8 cellular contexts compared by ENCODE assay signal in the genomic region with DNA sequence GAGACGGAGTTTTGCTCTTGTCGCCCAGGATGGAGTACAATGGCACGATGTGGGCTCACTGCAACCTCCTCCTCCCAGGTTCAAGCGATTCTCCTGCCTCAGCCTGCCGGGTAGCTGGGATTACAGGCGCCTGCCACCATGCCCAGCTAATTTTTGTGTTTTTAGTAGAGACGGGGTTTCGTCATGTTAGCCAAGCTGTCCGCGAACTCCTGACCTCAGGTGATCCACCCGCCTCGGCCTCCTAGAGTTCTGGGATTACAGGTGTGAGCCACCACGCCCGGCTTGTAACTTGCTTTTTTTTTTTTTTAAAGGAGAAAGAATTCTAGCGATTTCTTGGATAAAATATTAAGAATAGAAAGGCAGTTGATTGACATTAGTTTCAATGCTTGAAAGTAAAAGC. TPM values are rescaled to one million over a fixed set of nuclear protein-coding genes. Genes with fewer than 3 reads are reported as not detected.
A peak's percentile ranks its signal among the peaks of the same experiment; 100 is the strongest.
DNase-seq lines count a peak whose midpoint lies in the region; ATAC-seq and TF ChIP-seq lines count a peak whose summit lies in the region.
"Not testable (repeated sequence)": the region's sequence is repeated elsewhere in the genome, so short reads cannot be mapped to it uniquely, and the experiment has no call there.

No MANE protein-coding gene starts in this region.

- peaks cover 28% of the 10 kb centered on the region for H3K79me2 ChIP-seq in ACC112 (ENCODE audit: control insufficient read depth, insufficient read depth, low read length, unreplicated experiment)

- H3K4me3 ChIP-seq in ACC112 (ENCODE audit: low read depth, low read length) (peak overlapping the region; percentile 91), H7 (ENCODE audit: insufficient read depth, low read depth, low read length) (peak overlapping the region; percentile 64; the same call in 1 of the 2 replicates), Panc1 (ENCODE audit: low read depth in 2 of 2, low read length in 2 of 2) (peak overlapping the region; percentile 78 to 98), dorsolateral prefrontal cortex (peak overlapping the region in 39 of 59 donors; percentile 74 to 99 (median 94)), iPS-18a (ENCODE audit: low read length) (peak overlapping the region; percentile 74), spleen (peak overlapping the region in 4 of 8 donors; percentile 67 to 75 (median 72))

- in situ Hi-C loops in Panc1 (cut with HindIII; ENCODE audit: low pct_unique_long_range_greater_than_20kb, low sequenced_read_pairs) = not testable (repeated sequence)

- DNase-seq in H7; Panc1 (ENCODE audit: low read depth, low spot score); dorsolateral prefrontal cortex; spleen: not testable (repeated sequence)

- TF ChIP-seq POLR2A in spleen (IDR thresholded peaks at IDR 0.05) = not testable (repeated sequence)

- H3K9me3 Mint-ChIP-seq in activated T-helper 17 cell treated with anti-CD3 and anti-CD28 coated beads, Interleukin-2, amount 50 U/mL, for 72 hours; nephron: not testable (repeated sequence)

- H3K27ac ChIP-seq in ACC112 (ENCODE audit: low read depth, low read length) (peak overlapping the region; percentile 87; the same call in 1 of the 2 replicates), dorsolateral prefrontal cortex (peak overlapping the region in 8 of 59 donors; percentile 54 to 92 (median 83)), spleen (peak overlapping the region in 6 of 8 donors; percentile 89 to 94 (median 92))
- not testable (repeated sequence) for H3K27ac ChIP-seq in Panc1 (ENCODE audit: low read length); iPS-18a (ENCODE audit: low read length)

- peaks cover 25% of the 10 kb centered on the region for H3K36me3 Mint-ChIP-seq in activated T-helper 17 cell treated with anti-CD3 and anti-CD28 coated beads, Interleukin-2, amount 50 U/mL, for 72 hours (ENCODE audit: low read depth)
- H3K36me3 Mint-ChIP-seq in nephron (ENCODE audit: low read depth) = not testable (repeated sequence)

- POLR2A ChIA-PET in Panc1 (lab: Charles Lee) = not testable (repeated sequence)

- H3K9me3 ChIP-seq in Panc1 (ENCODE audit: control insufficient read depth, insufficient read depth, low read depth, low read length); iPS-18a (ENCODE audit: control insufficient read depth, low read depth, low read length): not testable (repeated sequence)
- peaks cover 0 to 14% (median 10%) of the 10 kb centered on the region in 8 donors for H3K9me3 ChIP-seq in spleen

- intact Hi-C loops in Panc1 (cut with micrococcal nuclease; ENCODE audit: unreplicated experiment); dorsolateral prefrontal cortex (cut with DNase I); spleen (cut with DNase I; ENCODE audit: low total_unique reads): not testable (repeated sequence)

- not testable (repeated sequence) for BruUV-seq in Panc1 (replicated peaks; lab: Mats Ljungman, UMichigan)

- CTCF ChIA-PET in Panc1 (lab: Charles Lee) = not testable (repeated sequence)

- not testable (repeated sequence) for TF ChIP-seq CTCF in Panc1 (IDR thresholded peaks at IDR 0.05); dorsolateral prefrontal cortex (IDR thresholded peaks at IDR 0.05 in 54 of 56, conservative IDR thresholded peaks at IDR 0.05 in 2 of 56; ENCODE audit: low read depth in 1 of 56, partially characterized antibody in 56 of 56); nephron (IDR thresholded peaks at IDR 0.05; ENCODE audit: unreplicated experiment in 3 of 3); spleen (IDR thresholded peaks at IDR 0.05 in 8 of 11, conservative IDR thresholded peaks at IDR 0.05 in 3 of 11)

- 81 to 88% (median 85%) methylated on average over 15 of the region's 15 CpGs for WGBS in spleen, 5 donors

- H3K4me1 ChIP-seq in ACC112 (ENCODE audit: control insufficient read depth, insufficient read depth, low read length, unreplicated experiment) (peaks cover 23% of the 10 kb centered on the region), spleen (peaks cover 8 to 46% (median 32%) of the 10 kb centered on the region in 6 donors)
- H3K4me1 ChIP-seq in Panc1 (ENCODE audit: control insufficient read depth, insufficient read depth, low read length); iPS-18a (ENCODE audit: control insufficient read depth, low read depth, low read length): not testable (repeated sequence)

- not testable (repeated sequence) for H2AFZ ChIP-seq in ACC112 (ENCODE audit: low read length, unreplicated experiment)

- not testable (repeated sequence) for ATAC-seq in Panc1; activated T-helper 17 cell treated with anti-CD3 and anti-CD28 coated beads, Interleukin-2, amount 50 U/mL, for 72 hours (replicated peaks)

- H3K9ac ChIP-seq in iPS-18a (ENCODE audit: low read length) = not testable (repeated sequence)

- H3K36me3 ChIP-seq in ACC112 (ENCODE audit: insufficient read depth, low read length); H7 (replicated peaks; ENCODE audit: control insufficient read depth, insufficient read depth, low read length); Panc1 (ENCODE audit: control insufficient read depth, insufficient read depth, low read length); iPS-18a (ENCODE audit: control insufficient read depth, low read depth, low read length); spleen: not testable (repeated sequence)

- peak overlapping the region; percentile 93 for H3K27ac Mint-ChIP-seq in activated T-helper 17 cell treated with anti-CD3 and anti-CD28 coated beads, Interleukin-2, amount 50 U/mL, for 72 hours
- not testable (repeated sequence) for H3K27ac Mint-ChIP-seq in nephron

- H3K27me3 ChIP-seq in ACC112 (ENCODE audit: insufficient read depth, low read length); dorsolateral prefrontal cortex: not testable (repeated sequence)
- H3K27me3 ChIP-seq in H7 (ENCODE audit: control insufficient read depth, insufficient read depth, low read length) = peaks cover 12% of the 10 kb centered on the region
- peaks cover 16% of the 10 kb centered on the region for H3K27me3 ChIP-seq in Panc1 (ENCODE audit: control insufficient read depth, insufficient read depth, low read length)
- peaks cover 26% of the 10 kb centered on the region for H3K27me3 ChIP-seq in iPS-18a (ENCODE audit: control insufficient read depth, insufficient read depth, low read length)
- peaks cover 0 to 14% (median 0%) of the 10 kb centered on the region in 7 donors for H3K27me3 ChIP-seq in spleen (replicated peaks in 1 of 7)

- peaks cover 15% of the 10 kb centered on the region for H3K27me3 Mint-ChIP-seq in activated T-helper 17 cell treated with anti-CD3 and anti-CD28 coated beads, Interleukin-2, amount 50 U/mL, for 72 hours
- H3K27me3 Mint-ChIP-seq in nephron (ENCODE audit: low read depth) = peaks cover 37% of the 10 kb centered on the region

- peaks cover 23% of the 10 kb centered on the region for H3K4me1 Mint-ChIP-seq in activated T-helper 17 cell treated with anti-CD3 and anti-CD28 coated beads, Interleukin-2, amount 50 U/mL, for 72 hours
- H3K4me1 Mint-ChIP-seq in nephron = peaks cover 26% of the 10 kb centered on the region

- H3K4me3 Mint-ChIP-seq in activated T-helper 17 cell treated with anti-CD3 and anti-CD28 coated beads, Interleukin-2, amount 50 U/mL, for 72 hours = peak overlapping the region; percentile 90
- peak overlapping the region; percentile 91 to 94 (median 92) for H3K4me3 Mint-ChIP-seq in nephron

RNA-seq across cellular contexts. Expression of gene ERCC6, which starts 1.1 kb away (rescaled TPM):
- total RNA-seq in H7 (2014; rRNA removed; shearing (Covaris generic)) = 3.2 and 5.4 TPM in 2 replicates
- total RNA-seq in Panc1 (2021; ENCODE audit: unreplicated experiment) (19.1 TPM), dorsolateral prefrontal cortex (10 to 100 TPM; 22.7 to 64.4 (median 38.8) TPM), spleen (10 to 100 TPM; 20.0 to 32.7 (median 26.5) TPM)
- 9.2 TPM for polyA plus RNA-seq in Panc1 (2012; ENCODE audit: insufficient read length)
- total RNA-seq in activated T-helper 17 cell treated with anti-CD3 and anti-CD28 coated beads, Interleukin-2, amount 50 U/mL, for 72 hours = 10 to 100 TPM; 26.6 to 57.1 TPM
- 1 to 10 TPM; 2.7 to 3.9 (median 3.8) TPM for polyA plus RNA-seq in spleen
